1 cellular context compared by ENCODE assay signal in genomic region chr1:23122796-23123195, GRCh38.
TF ChIP-seq lines count a peak whose summit lies in the region.

No MANE protein-coding gene starts in this region.

TF ChIP-seq in IMR-90, 13 proteins besides CTCF, POLR2A, EP300 and RAD21:
- TF ChIP-seq FOS (IDR thresholded peaks at IDR 0.05; ENCODE audit: low read depth, low read length) = no peak
- TF ChIP-seq CEBPB (IDR thresholded peaks at IDR 0.05; ENCODE audit: low read depth, low read length) = no peak
- no peak for TF ChIP-seq RCOR1 (IDR thresholded peaks at IDR 0.05; ENCODE audit: insufficient replicate concordance, low read length)
- no peak for TF ChIP-seq MAFK (IDR thresholded peaks at IDR 0.05; ENCODE audit: low read depth, low read length)
- TF ChIP-seq BHLHE40 (IDR thresholded peaks at IDR 0.05; ENCODE audit: low read depth, low read length) = no peak
- TF ChIP-seq CHD1 (IDR thresholded peaks at IDR 0.05; ENCODE audit: low read depth, low read length) = no peak
- no peak for TF ChIP-seq USF2 (IDR thresholded peaks at IDR 0.05; ENCODE audit: low read depth, low read length)
- TF ChIP-seq SMC3 (IDR thresholded peaks at IDR 0.05; ENCODE audit: low read depth, low read length) = no peak
- TF ChIP-seq MAZ (IDR thresholded peaks at IDR 0.05; ENCODE audit: borderline replicate concordance, low read depth, low read length) = no peak
- TF ChIP-seq NFE2L2 (IDR thresholded peaks at IDR 0.05; ENCODE audit: low read depth, low read length) = no peak
